25 cellular contexts compared by ENCODE assay signal in the genomic region with DNA sequence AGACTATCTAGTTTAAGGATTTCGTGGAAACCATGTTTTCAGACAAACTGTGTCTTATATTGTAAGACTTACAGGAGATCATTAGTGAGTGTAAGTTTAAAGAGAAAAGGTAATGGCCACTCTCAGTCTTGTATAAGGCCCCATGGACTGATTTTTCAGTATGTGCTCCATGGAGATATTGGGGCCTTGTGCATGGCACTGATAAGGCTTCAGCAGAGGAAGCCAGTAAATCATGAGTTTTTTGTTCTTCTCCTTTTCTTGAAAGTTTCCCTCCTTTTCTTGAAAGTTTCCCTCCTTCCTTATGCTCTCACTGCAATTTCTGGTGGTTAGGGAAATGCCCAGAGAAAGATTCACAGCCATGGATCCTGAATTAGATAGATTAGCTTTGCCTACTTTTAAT.
"Had no signal": no experiment of that assay in that cellular context is flagged by ENCODE, and none has a peak within 500 bp of the region (broad histone marks: within the 10 kb centered on the region; RNA-seq: fewer than 3 reads in every experiment).

No MANE protein-coding gene starts in this region.

- H3K4me2 ChIP-seq: smooth muscle cell had no signal

- DNase-seq: hypothalamus; immature natural killer cell; kidney; left colon; left lung; mesendoderm; naive B cell; natural killer cell; nephron progenitor cell; ovary; right lobe of liver; stimulated activated CD4-positive, alpha-beta T cell treated with anti-CD3 and anti-CD28 coated beads, Interleukin-1b, Interleukin-23, amount 100 ng/mL, for 48 hours; stimulated activated CD4-positive, alpha-beta T cell treated with anti-CD3 and anti-CD28 coated beads, Interleukin-2, amount 100 ng/mL, for 48 hours; stimulated activated CD4-positive, alpha-beta T cell treated with anti-CD3 and anti-CD28 coated beads, Interleukin-4, amount 100 ng/mL, for 4 hours; stimulated activated CD8-positive, alpha-beta memory T cell treated with anti-CD3 and anti-CD28 coated beads, Interleukin-4, amount 100 ng/mL, for 48 hours; stimulated activated naive CD4-positive, alpha-beta T cell treated with Interleukin-2 at 50 U/mL for 16 hours; stimulated activated naive CD8-positive, alpha-beta T cell treated with anti-CD3 and anti-CD28 coated beads, Interleukin-15, amount 100 ng/mL, for 72 hours; substantia nigra; transverse colon; upper lobe of left lung had no signal

- H3K27ac ChIP-seq: left lung, ovary, right atrium auricular region, right lobe of liver, transverse colon, upper lobe of left lung, vagina had no signal

- H3K9me3 ChIP-seq: ovary, right atrium auricular region, right lobe of liver, transverse colon, upper lobe of left lung, vagina had no signal

- ATAC-seq: left colon; left lung; natural killer cell; right lobe of liver; stimulated activated memory B cell treated with anti-CD40 and anti-IgM and Interleukin-4, amounts not matched to agents 10 μg/mL and 1 μg/mL and 100 μg/mL, for 72 hours; stimulated activated naive CD8-positive, alpha-beta T cell treated with anti-CD3 and anti-CD28 coated beads, Interleukin-15, amount 100 ng/mL, for 72 hours had no signal

- H3K4me1 ChIP-seq: transverse colon, vagina had no signal

- H3K36me3 ChIP-seq: left lung, ovary, right atrium auricular region, right lobe of liver, transverse colon, upper lobe of left lung, vagina had no signal

- H3K4me3 ChIP-seq: left lung, lung, ovary, right atrium auricular region, right lobe of liver, smooth muscle cell, transverse colon, upper lobe of left lung, vagina had no signal

- H3K27me3 ChIP-seq: left lung, ovary, right atrium auricular region, right lobe of liver, transverse colon, upper lobe of left lung, vagina had no signal
